8 cellular contexts compared by ENCODE assay signal in the genomic region with DNA sequence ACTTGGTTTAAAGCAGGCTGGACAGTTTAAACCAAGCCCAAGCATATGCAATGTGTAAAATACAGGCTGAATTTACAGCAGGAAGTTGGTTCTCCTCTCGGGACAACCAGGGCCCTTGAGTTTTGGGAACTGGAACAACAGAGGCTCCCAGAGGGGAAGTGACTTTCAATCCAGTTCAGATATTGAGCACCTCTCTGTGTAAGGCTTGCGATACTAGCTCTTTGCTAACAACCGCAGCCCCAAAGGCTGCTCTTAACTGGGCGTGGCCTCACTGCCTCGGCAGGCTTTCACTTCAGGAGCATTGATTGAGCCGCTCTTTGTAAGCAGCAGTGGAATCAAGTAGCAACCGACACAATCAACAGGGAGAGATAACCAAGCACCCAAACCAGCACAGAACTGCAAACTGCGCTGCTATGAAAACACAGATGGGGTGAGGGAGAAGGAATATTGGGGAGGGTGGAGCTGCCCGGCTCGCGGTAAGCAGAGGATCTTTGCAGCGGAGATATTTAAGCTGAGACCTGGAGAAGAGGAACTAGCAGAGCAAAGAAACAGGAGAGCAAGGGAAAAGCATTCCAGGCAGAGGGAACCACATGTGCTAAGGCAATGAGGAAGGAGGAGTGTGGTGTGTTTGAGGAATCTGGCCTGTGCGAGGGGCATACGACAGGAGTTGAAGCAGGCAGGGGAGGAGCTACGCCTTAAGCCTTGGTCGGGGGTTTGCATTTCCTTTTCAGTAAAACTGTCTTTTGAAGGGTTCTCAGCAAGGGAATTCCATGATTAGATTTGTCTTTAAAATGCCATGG. TPM values are rescaled to one million over a fixed set of nuclear protein-coding genes. Genes with fewer than 3 reads are reported as not detected.
DNase-seq lines count a peak whose midpoint lies in the region; ATAC-seq and TF ChIP-seq lines count a peak whose summit lies in the region.

No MANE protein-coding gene starts in this region.

- no peak overlapping the region for H4K8ac ChIP-seq in neuronal stem cell (ENCODE audit: low read depth, low read length)

- intact Hi-C loops in transverse colon (cut with DNase I; ENCODE audit: low total_unique reads), result no loop called here

- H3K4me3 ChIP-seq in neuronal stem cell (ENCODE audit: low read length in 2 of 2), result peak overlapping the region; percentile 49 to 71
- peak overlapping the region; percentile 6 to 48 (median 40) for H3K4me3 ChIP-seq in transverse colon

- H3K36me3 ChIP-seq in neuronal stem cell (replicated peaks in 1 of 2; ENCODE audit: control insufficient read depth in 2 of 2, insufficient read depth in 2 of 2, low read length in 2 of 2), result peaks cover 0 to 2% of the 10 kb centered on the region in 2 donors
- no peaks in the 10 kb centered on the region for H3K36me3 ChIP-seq in transverse colon

- in situ Hi-C loops in transverse colon (cut with MboI; ENCODE audit: low pct_ligation_motif_present in 1 of 4, low pct_unique_long_range_greater_than_20kb in 1 of 4, low sequenced_read_pairs in 3 of 4), result no loop called here

- H2BK5ac ChIP-seq in neuronal stem cell (ENCODE audit: low read length), result peak overlapping the region; percentile 93

- peak overlapping the region; percentile 88 for H2BK15ac ChIP-seq in neuronal stem cell (ENCODE audit: low read length)

- no peak overlapping the region for H2BK12ac ChIP-seq in neuronal stem cell (ENCODE audit: low read length)

- TF ChIP-seq CTCF in transverse colon (IDR thresholded peaks at IDR 0.05), result no peak

- peak overlapping the region; percentile 76 for H2AFZ ChIP-seq in neuronal stem cell (ENCODE audit: low read length)

- H4K91ac ChIP-seq in neuronal stem cell (ENCODE audit: low read depth, low read length, poor library complexity), result peak overlapping the region; percentile 77

- H2BK120ac ChIP-seq in neuronal stem cell (ENCODE audit: low read depth, low read length), result no peak overlapping the region

- H3K79me1 ChIP-seq in neuronal stem cell (ENCODE audit: low read depth, low read length), result peaks cover 5% of the 10 kb centered on the region

- no peak overlapping the region for H3K23ac ChIP-seq in neuronal stem cell (ENCODE audit: low read depth, low read length, poor library complexity)

- no peak for TF ChIP-seq EP300 in transverse colon (IDR thresholded peaks at IDR 0.05; ENCODE audit: low read depth)

- H3K4me1 ChIP-seq in neuronal stem cell (ENCODE audit: control insufficient read depth in 2 of 2, insufficient read depth in 1 of 2, low read depth in 1 of 2, low read length in 2 of 2) (peaks cover 29 to 34% of the 10 kb centered on the region in 2 donors), transverse colon (peaks cover 6 to 27% (median 22%) of the 10 kb centered on the region in 4 donors)

- H3K14ac ChIP-seq in neuronal stem cell (ENCODE audit: low read length), result no peak overlapping the region

- WGBS in neuronal stem cell (ENCODE audit: extremely low coverage in 2 of 2, insufficient read length in 2 of 2, insufficient replicate concordance in 1 of 2), 2 donors, result no CpG with 5 or more reads among the region's 16 CpGs
- 3 to 8% methylated on average over 8 to 16 of the region's 16 CpGs for WGBS in transverse colon (ENCODE audit: low coverage in 1 of 2), 2 donors

- DNase-seq in AG08396 (ENCODE audit: low spot score), result peak; percentile 54
- peak; percentile 86 for DNase-seq in NCI-H748 (lab: John Stamatoyannopoulos, UW; ENCODE audit: unreplicated experiment)
- DNase-seq in activated CD8-positive, alpha-beta memory T cell treated with anti-CD3 and anti-CD28 coated beads, Interleukin-2, amount 50 U/mL, for 48 hours, result peak; percentile 77
- peak; percentile 68 for DNase-seq in fibroblast of peridontal ligament (ENCODE audit: extremely low read depth)
- DNase-seq in neuronal stem cell (ENCODE audit: low spot score), result peak; percentile 66
- peak; percentile 74 for DNase-seq in transverse colon

- ATAC-seq in GM18873 (IDR thresholded peaks at IDR 0.05; ENCODE audit: low FRiP score, unreplicated experiment) (peak; percentile 88), HG03095 (IDR thresholded peaks at IDR 0.05; ENCODE audit: unreplicated experiment) (peak; percentile 95)

- peak overlapping the region; percentile 82 for H3K4me2 ChIP-seq in neuronal stem cell (ENCODE audit: insufficient read depth, low read length, poor library complexity, severe bottlenecking)

- H3K4ac ChIP-seq in neuronal stem cell (ENCODE audit: low read length), result no peak overlapping the region

- H3K27ac ChIP-seq in neuronal stem cell (replicated peaks; ENCODE audit: low read length) (peak overlapping the region; percentile 96), transverse colon (peak overlapping the region; percentile 71 to 86 (median 78))

- peak overlapping the region; percentile 94 for H3K18ac ChIP-seq in neuronal stem cell (ENCODE audit: low read length)

- peak overlapping the region; percentile 86 for H3K9ac ChIP-seq in neuronal stem cell (ENCODE audit: low read depth, low read length, poor library complexity)

- H3K27me3 ChIP-seq in neuronal stem cell (ENCODE audit: control insufficient read depth in 3 of 3, insufficient read depth in 3 of 3, low read depth in 1 of 3, low read length in 3 of 3) (no peaks in the 10 kb centered on the region), transverse colon (no peaks in the 10 kb centered on the region)

- no peak for TF ChIP-seq POLR2A in transverse colon (IDR thresholded peaks at IDR 0.05)

- H3K9me3 ChIP-seq in neuronal stem cell (replicated peaks in 1 of 2; ENCODE audit: control insufficient read depth in 2 of 2, insufficient read depth in 1 of 2, low read depth in 1 of 2, low read length in 2 of 2) (no peaks in the 10 kb centered on the region), transverse colon (no peaks in the 10 kb centered on the region)

- peak overlapping the region; percentile 80 for H2AK5ac ChIP-seq in neuronal stem cell (ENCODE audit: low read depth, low read length)

RNA-seq across cellular contexts. Expression of a gene that starts 17.3 kb away (rescaled TPM):
- 115 TPM for polyA plus RNA-seq in neuronal stem cell (2013, experiment 1 of 2)
- polyA plus RNA-seq in neuronal stem cell (2013, experiment 2 of 2), result 129 TPM
- 10 to 100 TPM; 50.8 to 61.3 (median 58.6) TPM for total RNA-seq in transverse colon

Comparison
In these comparisons a context has a peak if more than half of its experiments do, and no peak if none do; other contexts are left out.
1. Peak in every context shown above with its lines: DNase-seq, ATAC-seq, H3K4me3 ChIP-seq and H3K27ac ChIP-seq.